ENCODE assay signal across 14 cellular contexts in the genomic region with DNA sequence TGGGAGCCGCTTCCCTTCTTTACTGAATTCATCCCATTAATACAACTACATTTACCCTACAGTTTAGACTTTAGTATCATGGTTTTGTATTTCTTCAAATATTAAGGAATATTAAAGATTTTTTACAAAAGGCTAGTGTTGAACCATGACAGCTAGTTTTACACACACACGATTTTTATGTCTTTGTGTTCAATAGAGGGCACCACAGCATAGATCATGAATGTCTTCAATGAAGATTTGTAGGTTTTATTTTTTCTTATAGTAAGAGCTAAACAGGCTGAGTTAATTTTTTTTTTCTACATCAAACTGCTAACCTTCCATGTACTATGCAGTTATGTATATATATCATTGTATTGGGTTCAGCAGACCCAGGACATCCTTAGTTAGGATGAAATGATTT.
A peak's percentile ranks its signal among the peaks of the same experiment; 100 is the strongest.
DNase-seq lines count a peak whose midpoint lies in the region; ATAC-seq and TF ChIP-seq lines count a peak whose summit lies in the region.
"Had no signal": no experiment of that assay in that cellular context is flagged by ENCODE, and none has a peak within 500 bp of the region (broad histone marks: within the 10 kb centered on the region; RNA-seq: fewer than 3 reads in every experiment).

No MANE protein-coding gene starts in this region.

- no peak for ATAC-seq in DND-41 (ENCODE audit: insufficient read depth, low read depth)
- ATAC-seq in GM21723 (IDR thresholded peaks at IDR 0.05; ENCODE audit: unreplicated experiment), result no peak
- ATAC-seq in GM18519 (IDR thresholded peaks at IDR 0.05; ENCODE audit: low FRiP score, unreplicated experiment), result no peak
- no peak for ATAC-seq in GM18498 (IDR thresholded peaks at IDR 0.05; ENCODE audit: unreplicated experiment)
- ATAC-seq: activated T-cell treated with anti-CD3 and anti-CD28 coated beads, Interleukin-2, amount 50 U/mL, for 4 hours had no signal

- H4K20me1 ChIP-seq in DND-41 (ENCODE audit: insufficient read depth, low read length) (no peaks in the 10 kb centered on the region), KMS-11 (ENCODE audit: insufficient read depth) (no peaks in the 10 kb centered on the region), hepatocyte (ENCODE audit: insufficient read depth, poor library complexity, severe bottlenecking) (no peaks in the 10 kb centered on the region)

- intact Hi-C loops in spleen (cut with DNase I; ENCODE audit: low total_unique reads), result loop anchor here (5.0 kb wide), 3 partner anchors 281 to 794 kb away; no protein-coding TSS in a partner anchor

- peaks cover 12% of the 10 kb centered on the region for H3K36me3 ChIP-seq in DND-41 (ENCODE audit: insufficient read depth, low read length)
- H3K36me3 ChIP-seq in KMS-11 (ENCODE audit: insufficient read depth), result no peaks in the 10 kb centered on the region
- H3K36me3 ChIP-seq in hepatocyte (replicated peaks; ENCODE audit: insufficient read depth, low read depth), result no peaks in the 10 kb centered on the region
- peaks cover 0 to 69% (median 18%) of the 10 kb centered on the region in 6 donors for H3K36me3 ChIP-seq in spleen

- no peaks in the 10 kb centered on the region for H3K9me2 ChIP-seq in hepatocyte (replicated peaks; ENCODE audit: insufficient read depth)

- WGBS in hepatocyte (ENCODE audit: low lambda C conversion rate, missing lambda C conversion rate), result 79% methylated on average over 2 of the region's 2 CpGs
- WGBS in spleen, 5 donors, result 61 to 76% (median 68%) methylated on average over 2 of the region's 2 CpGs

- H3K27me3 ChIP-seq in DND-41 (ENCODE audit: insufficient read depth, low read length, poor library complexity) (no peaks in the 10 kb centered on the region), KMS-11 (ENCODE audit: insufficient read depth, low read depth) (no peaks in the 10 kb centered on the region), hepatocyte (no peaks in the 10 kb centered on the region), spleen (replicated peaks in 1 of 7) (peaks cover 0 to 8% (median 0%) of the 10 kb centered on the region in 7 donors)

- DNase-seq in DND-41 (no peak), SK-MEL-5 (ENCODE audit: low read depth, low spot score) (peak; percentile 43), hepatocyte (ENCODE audit: low spot score) (no peak), spleen (no peak)
- DNase-seq: activated T-cell treated with anti-CD3 and anti-CD28 coated beads, Interleukin-2, amount 50 U/mL, for 4 hours; amniotic stem cell; CD8-positive, alpha-beta memory T cell; foreskin melanocyte; NCI-H1930; stimulated activated CD4-positive, alpha-beta T cell treated with anti-CD3 and anti-CD28 coated beads, Interleukin-12 subunit alpha, Interleukin-12 subunit beta, amount 100 ng/mL, for 4 hours had no signal

- H3K79me2 ChIP-seq in DND-41 (ENCODE audit: insufficient read depth, low read length), result no peaks in the 10 kb centered on the region
- H3K79me2 ChIP-seq in KMS-11 (ENCODE audit: insufficient read depth, low read depth), result no peaks in the 10 kb centered on the region
- H3K79me2 ChIP-seq in hepatocyte, result no peaks in the 10 kb centered on the region

- H3K9me3 ChIP-seq in DND-41 (ENCODE audit: insufficient read depth, low read length, severe bottlenecking) (no peaks in the 10 kb centered on the region), hepatocyte (ENCODE audit: low read depth) (no peaks in the 10 kb centered on the region), spleen (no peaks in the 10 kb centered on the region)

- H3K4me1 ChIP-seq in DND-41 (ENCODE audit: insufficient read depth, low read length), result peaks cover 20% of the 10 kb centered on the region
- peaks cover 23% of the 10 kb centered on the region for H3K4me1 ChIP-seq in KMS-11 (ENCODE audit: low read depth, poor library complexity, severe bottlenecking)
- H3K4me1 ChIP-seq in hepatocyte (ENCODE audit: insufficient read depth), result no peaks in the 10 kb centered on the region
- H3K4me1 ChIP-seq in spleen, result peaks cover 6 to 34% (median 21%) of the 10 kb centered on the region in 6 donors

- TF ChIP-seq CTCF in DND-41 (IDR thresholded peaks at IDR 0.05; ENCODE audit: borderline replicate concordance, extremely low read depth, low read length, poor library complexity, severe bottlenecking) (peak; percentile 17), KMS-11 (conservative IDR thresholded peaks at IDR 0.05; ENCODE audit: low read depth, low read length) (0 out of 2 replicates have a peak, but pooled peaks have one; percentile 13), hepatocyte (IDR thresholded peaks at IDR 0.05; ENCODE audit: poor library complexity) (peak; percentile 34), spleen (IDR thresholded peaks at IDR 0.05 in 8 of 11, conservative IDR thresholded peaks at IDR 0.05 in 3 of 11) (no peak)

- no peak overlapping the region for H3K9ac ChIP-seq in DND-41 (ENCODE audit: low read depth, low read length)
- H3K9ac ChIP-seq in KMS-11, result no peak overlapping the region

- no peak overlapping the region for H3K27ac ChIP-seq in DND-41 (ENCODE audit: low read length)
- H3K27ac ChIP-seq in KMS-11, result no peak overlapping the region
- H3K27ac ChIP-seq in hepatocyte, result no peak overlapping the region
- H3K27ac ChIP-seq in spleen, result no peak overlapping the region

- H3K4me2 ChIP-seq in DND-41 (ENCODE audit: insufficient read depth, low read length), result no peak overlapping the region
- no peak overlapping the region for H3K4me2 ChIP-seq in KMS-11
- no peak overlapping the region for H3K4me2 ChIP-seq in hepatocyte

- H2AFZ ChIP-seq in DND-41 (ENCODE audit: low read depth, low read length) (no peak overlapping the region), KMS-11 (ENCODE audit: low read depth) (no peak overlapping the region), hepatocyte (no peak overlapping the region)

- TF ChIP-seq POLR2A in spleen (IDR thresholded peaks at IDR 0.05), result no peak

- in situ Hi-C loops in SK-MEL-5 (cut with HindIII; ENCODE audit: low pct_unique_long_range_greater_than_20kb, low sequenced_read_pairs), result no loop called here

- no peak overlapping the region for H3K4me3 ChIP-seq in DND-41 (ENCODE audit: low read depth in 1 of 2, low read length in 2 of 2)
- H3K4me3 ChIP-seq in KMS-11 (IDR thresholded peaks at IDR 0.05; ENCODE audit: insufficient read depth, low read depth, low read length), result no peak overlapping the region
- H3K4me3 ChIP-seq in hepatocyte, result no peak overlapping the region
- H3K4me3 ChIP-seq in spleen, result no peak overlapping the region

Comparison
In these comparisons a context has a peak if more than half of its experiments do, and no peak if none do; other contexts are left out.
1. CTCF ChIP-seq: peak in DND-41 (single experiment), KMS-11 (single experiment) and hepatocyte (single experiment); none in spleen (0 of 11).